ENCODE assay signal across 11 cellular contexts in genomic region chr1:198756470-198756869, GRCh38.
A peak's percentile ranks its signal among the peaks of the same experiment; 100 is the strongest.
DNase-seq lines count a peak whose midpoint lies in the region; ATAC-seq lines count a peak whose summit lies in the region.
"Had no signal": no experiment of that assay in that cellular context is flagged by ENCODE, and none has a peak within 500 bp of the region (broad histone marks: within the 10 kb centered on the region; RNA-seq: fewer than 3 reads in every experiment).

No MANE protein-coding gene starts in this region.

- no peak overlapping the region for H4K91ac ChIP-seq in mesenchymal stem cell (ENCODE audit: low read length)

- no peak for ATAC-seq in HG02571 (IDR thresholded peaks at IDR 0.05; ENCODE audit: unreplicated experiment)
- ATAC-seq in HG03039 (IDR thresholded peaks at IDR 0.05; ENCODE audit: unreplicated experiment), result no peak

- H3K9ac ChIP-seq in mesenchymal stem cell (ENCODE audit: low read length), result no peak overlapping the region

- H2AFZ ChIP-seq in mesenchymal stem cell (ENCODE audit: low read depth, low read length), result no peak overlapping the region

- H2AK5ac ChIP-seq in mesenchymal stem cell (ENCODE audit: low read length, severe bottlenecking), result no peak overlapping the region

- no peak overlapping the region for H2BK12ac ChIP-seq in mesenchymal stem cell (ENCODE audit: low read length in 2 of 2)

- no peak overlapping the region for H3K14ac ChIP-seq in mesenchymal stem cell (ENCODE audit: low read length in 2 of 2)

- no peaks in the 10 kb centered on the region for H3K79me1 ChIP-seq in mesenchymal stem cell (replicated peaks; ENCODE audit: low read length, poor library complexity, severe bottlenecking)

- no peak overlapping the region for H2BK15ac ChIP-seq in mesenchymal stem cell (ENCODE audit: low read depth, poor library complexity, severe bottlenecking)

- no peak overlapping the region for H3K23ac ChIP-seq in mesenchymal stem cell (ENCODE audit: low read length in 2 of 2)

- H4K8ac ChIP-seq in mesenchymal stem cell (ENCODE audit: low read length), result no peak overlapping the region

- H2BK120ac ChIP-seq in mesenchymal stem cell (ENCODE audit: low read depth, low read length), result no peak overlapping the region

- no peak overlapping the region for H3K4me2 ChIP-seq in mesenchymal stem cell (ENCODE audit: low read length, poor library complexity, severe bottlenecking)

- DNase-seq in DMS153 (lab: John Stamatoyannopoulos, UW) (peak; percentile 14), LHCN-M2 (ENCODE audit: low read depth) (peak; percentile 35), amniotic epithelial cell (ENCODE audit: low read depth) (peak; percentile 21), mesenchymal stem cell (peak; percentile 43), HK-2 (ENCODE audit: unreplicated experiment) (no peak), UCSD-AML1 (lab: John Stamatoyannopoulos, UW; ENCODE audit: unreplicated experiment) (no peak)
- DNase-seq: effector CD8-positive, alpha-beta T cell; T-helper 2 cell had no signal

- no peak overlapping the region for H3K4ac ChIP-seq in mesenchymal stem cell (ENCODE audit: low read depth in 1 of 2, low read length in 2 of 2)

- no peak overlapping the region for H3K4me3 ChIP-seq in mesenchymal stem cell (ENCODE audit: insufficient read depth in 1 of 2, low read depth in 1 of 2, low read length in 2 of 2)
- H3K4me3 ChIP-seq: prostate gland had no signal

- H3K9me3 ChIP-seq in mesenchymal stem cell (ENCODE audit: control insufficient read depth, low read length), result no peaks in the 10 kb centered on the region
- H3K9me3 ChIP-seq: prostate gland had no signal

- H3K27me3 ChIP-seq in mesenchymal stem cell (ENCODE audit: control insufficient read depth in 1 of 2, insufficient read depth in 1 of 2, low read length in 2 of 2), result no peaks in the 10 kb centered on the region

- H3K4me1 ChIP-seq in mesenchymal stem cell (ENCODE audit: control insufficient read depth, insufficient read depth, low read depth, low read length), result peaks cover 3% of the 10 kb centered on the region
- H3K4me1 ChIP-seq: prostate gland had no signal

- no peak overlapping the region for H2BK5ac ChIP-seq in mesenchymal stem cell (ENCODE audit: low read depth, low read length, poor library complexity, severe bottlenecking)

- H3K18ac ChIP-seq in mesenchymal stem cell (ENCODE audit: low read depth in 1 of 2, low read length in 2 of 2), result no peak overlapping the region

- no peak overlapping the region for H3K27ac ChIP-seq in mesenchymal stem cell (ENCODE audit: low read length, poor library complexity, severe bottlenecking)
- H3K27ac ChIP-seq: prostate gland had no signal

- no peaks in the 10 kb centered on the region for H3K36me3 ChIP-seq in mesenchymal stem cell (ENCODE audit: control insufficient read depth in 1 of 2, insufficient read depth in 2 of 2, low read depth in 1 of 2, low read length in 2 of 2)
- H3K36me3 ChIP-seq: prostate gland had no signal

Comparison
In these comparisons a context has a peak if more than half of its experiments do, and no peak if none do; other contexts are left out.
1. DNase-seq: peak in DMS153 (single experiment), LHCN-M2 (single experiment), amniotic epithelial cell (single experiment) and mesenchymal stem cell (single experiment); none in HK-2 (single experiment) and UCSD-AML1 (single experiment).